ENCODE assay signal across 10 cellular contexts in genomic region chr2:239750929-239751718, GRCh38.
"Had no signal": no experiment of that assay in that cellular context is flagged by ENCODE, and none has a peak within 500 bp of the region (broad histone marks: within the 10 kb centered on the region; RNA-seq: fewer than 3 reads in every experiment).

No MANE protein-coding gene starts in this region.

- H3K9me3 ChIP-seq: adrenal gland, body of pancreas, gastroesophageal sphincter had no signal

- H3K4me1 ChIP-seq: body of pancreas had no signal

- H3K36me3 ChIP-seq: adrenal gland, gastroesophageal sphincter had no signal

- H3K27ac Mint-ChIP-seq: T-helper 2 cell treated with Interferon-gamma antibody and Interleukin-4, amounts not matched to agents 5 μg/mL and 100 μg/mL, for 36 hours had no signal

- DNase-seq: central memory CD4-positive, alpha-beta T cell; cortex of kidney; effector memory CD4-positive, alpha-beta T cell; islet precursor cell; trophoblast cell had no signal

- ATAC-seq: body of pancreas, gastroesophageal sphincter had no signal

- H3K4me3 ChIP-seq: adrenal gland, body of pancreas, gastroesophageal sphincter, skin epidermis had no signal

- H3K4me3 Mint-ChIP-seq: T-helper 2 cell treated with Interferon-gamma antibody and Interleukin-4, amounts not matched to agents 5 μg/mL and 100 μg/mL, for 36 hours had no signal

- H3K9me3 Mint-ChIP-seq: T-helper 2 cell treated with Interferon-gamma antibody and Interleukin-4, amounts not matched to agents 5 μg/mL and 100 μg/mL, for 36 hours had no signal

- H3K27me3 ChIP-seq: adrenal gland, body of pancreas, gastroesophageal sphincter had no signal

- H3K27ac ChIP-seq: adrenal gland, body of pancreas, gastroesophageal sphincter had no signal
